Comparison of ENCODE assay signal across 15 cellular contexts in genomic region chr3:43583481-43583880, GRCh38. TPM values are rescaled to one million over a fixed set of nuclear protein-coding genes. Genes with fewer than 3 reads are reported as not detected.
DNase-seq lines count a peak whose midpoint lies in the region; ATAC-seq, FAIRE-seq and TF ChIP-seq lines count a peak whose summit lies in the region.
"Had no signal": no experiment of that assay in that cellular context is flagged by ENCODE, and none has a peak within 500 bp of the region (broad histone marks: within the 10 kb centered on the region; RNA-seq: fewer than 3 reads in every experiment).

No MANE protein-coding gene starts in this region.

- no peak overlapping the region for H2BK120ac ChIP-seq in IMR-90 (ENCODE audit: low read depth, low read length)

- in situ Hi-C loops in IMR-90 (cut with MboI; ENCODE audit: low sequenced_read_pairs), result no loop called here

- no peak overlapping the region for H3K4ac ChIP-seq in IMR-90 (ENCODE audit: low read depth, low read length)

- no peaks in the 10 kb centered on the region for H3K27me3 Mint-ChIP-seq in activated CD4-positive, alpha-beta T cell treated with anti-CD3 and anti-CD28 coated beads for 36 hours
- no peaks in the 10 kb centered on the region for H3K27me3 Mint-ChIP-seq in activated CD4-positive, alpha-beta T cell treated with anti-CD3 and anti-CD28 coated beads, Interleukin-2, amount 10 ng/mL, durations not matched to agents 7 days and 5 days
- H3K27me3 Mint-ChIP-seq: CD4-positive, CD25-positive, alpha-beta regulatory T cell; memory B cell had no signal

- H2BK20ac ChIP-seq in IMR-90 (ENCODE audit: low read depth, low read length), result no peak overlapping the region

- H3K23ac ChIP-seq in IMR-90 (ENCODE audit: low read depth, low read length), result no peak overlapping the region

- FAIRE-seq in small intestine (lab: Jason Lieb, UNC), result no peak
- FAIRE-seq: colon had no signal

- POLR2A ChIA-PET in activated CD4-positive, alpha-beta T cell treated with anti-CD3 and anti-CD28 coated beads for 36 hours (lab: Charles Lee), result interaction anchor here (0.6 kb wide), 2 partner anchors 272 to 294 kb away, joined by 3 to 4 read pairs; no protein-coding TSS in a partner anchor
- POLR2A ChIA-PET in activated CD4-positive, alpha-beta T cell treated with anti-CD3 and anti-CD28 coated beads, Interleukin-2, amount 10 ng/mL, durations not matched to agents 7 days and 5 days (lab: Charles Lee), result no interaction called here
- POLR2A ChIA-PET in IMR-90 (lab: Charles Lee; ENCODE audit: unreplicated experiment), result interaction anchor here (0.6 kb wide), 1 partner anchor 151 kb away, joined by 3 read pairs; no protein-coding TSS in a partner anchor

- H3K4me3 Mint-ChIP-seq in activated CD4-positive, alpha-beta T cell treated with anti-CD3 and anti-CD28 coated beads for 36 hours, result no peak overlapping the region
- H3K4me3 Mint-ChIP-seq in activated CD4-positive, alpha-beta T cell treated with anti-CD3 and anti-CD28 coated beads, Interleukin-2, amount 10 ng/mL, durations not matched to agents 7 days and 5 days, result no peak overlapping the region
- H3K4me3 Mint-ChIP-seq: CD4-positive, CD25-positive, alpha-beta regulatory T cell; memory B cell had no signal

- H3K79me1 ChIP-seq in IMR-90 (ENCODE audit: low read depth in 1 of 2, low read length in 2 of 2), result peaks cover 10 to 24% of the 10 kb centered on the region in 2 experiments

- H3K18ac ChIP-seq in IMR-90 (ENCODE audit: low read depth, low read length), result no peak overlapping the region

- H3K9me1 ChIP-seq in IMR-90 (ENCODE audit: insufficient read depth, low read length), result peaks cover 15% of the 10 kb centered on the region

- no peak overlapping the region for H3K27ac Mint-ChIP-seq in activated CD4-positive, alpha-beta T cell treated with anti-CD3 and anti-CD28 coated beads for 36 hours
- no peak overlapping the region for H3K27ac Mint-ChIP-seq in activated CD4-positive, alpha-beta T cell treated with anti-CD3 and anti-CD28 coated beads, Interleukin-2, amount 10 ng/mL, durations not matched to agents 7 days and 5 days
- H3K27ac Mint-ChIP-seq: memory B cell had no signal

- H4K8ac ChIP-seq in IMR-90 (ENCODE audit: low read depth in 2 of 2, low read length in 2 of 2), result no peak overlapping the region

- H4K91ac ChIP-seq in IMR-90 (ENCODE audit: insufficient read depth, low read depth, low read length), result no peak overlapping the region

- WGBS in IMR-90 (ENCODE audit: extremely low coverage in 2 of 2, insufficient read length in 1 of 2), 2 experiments, result no CpG with 5 or more reads among the region's 4 CpGs
- WGBS in small intestine, 3 donors, result 88 to 94% (median 92%) methylated on average over 4 of the region's 4 CpGs

- H2AFZ ChIP-seq in IMR-90 (replicated peaks; ENCODE audit: low read length, poor library complexity), result no peak overlapping the region

- H2AK9ac ChIP-seq in IMR-90 (replicated peaks; ENCODE audit: low read depth, low read length, poor library complexity), result no peak overlapping the region

- H3K4me2 ChIP-seq in IMR-90 (ENCODE audit: low read depth, low read length), result no peak overlapping the region

- H3K9ac ChIP-seq in IMR-90 (ENCODE audit: low read depth, low read length), result no peak overlapping the region

- no peaks in the 10 kb centered on the region for H4K20me1 ChIP-seq in IMR-90 (ENCODE audit: insufficient read depth, low read length)

- H4K5ac ChIP-seq in IMR-90 (ENCODE audit: low read depth, low read length), result no peak overlapping the region

- no peak overlapping the region for H3K56ac ChIP-seq in IMR-90 (ENCODE audit: extremely low read depth, insufficient read depth, low read length)

- no peak overlapping the region for H3K4me3 ChIP-seq in IMR-90 (ENCODE audit: insufficient read depth, low read depth, low read length)
- H3K4me3 ChIP-seq in cardiac fibroblast (replicated peaks in 1 of 2; ENCODE audit: low read depth in 2 of 2, low read length in 2 of 2), result no peak overlapping the region
- H3K4me3 ChIP-seq in retinal pigment epithelial cell (ENCODE audit: low read length), result no peak overlapping the region
- H3K4me3 ChIP-seq in small intestine (ENCODE audit: low read depth in 1 of 2, low read length in 2 of 2), result no peak overlapping the region

- ATAC-seq in activated CD4-positive, alpha-beta T cell treated with anti-CD3 and anti-CD28 coated beads for 36 hours, result no peak
- ATAC-seq in IMR-90 (ENCODE audit: low read depth) (no peak), HG03432 (IDR thresholded peaks at IDR 0.05; ENCODE audit: unreplicated experiment) (no peak)

- H3K27me3 ChIP-seq in IMR-90 (ENCODE audit: control insufficient read depth, insufficient read depth, low read length), result no peaks in the 10 kb centered on the region
- no peaks in the 10 kb centered on the region for H3K27me3 ChIP-seq in small intestine (ENCODE audit: control insufficient read depth in 2 of 2, insufficient read depth in 2 of 2, low read length in 2 of 2)

- peaks cover 16% of the 10 kb centered on the region for H3K4me1 Mint-ChIP-seq in activated CD4-positive, alpha-beta T cell treated with anti-CD3 and anti-CD28 coated beads for 36 hours
- H3K4me1 Mint-ChIP-seq in activated CD4-positive, alpha-beta T cell treated with anti-CD3 and anti-CD28 coated beads, Interleukin-2, amount 10 ng/mL, durations not matched to agents 7 days and 5 days, result peaks cover 17% of the 10 kb centered on the region

- no peak overlapping the region for H2BK15ac ChIP-seq in IMR-90 (ENCODE audit: low read depth, low read length)

- no peak overlapping the region for H3K27ac ChIP-seq in IMR-90 (ENCODE audit: insufficient read depth, low read length)
- H3K27ac ChIP-seq in small intestine (ENCODE audit: low read depth in 1 of 2, low read length in 1 of 2), result no peak overlapping the region

- dilution Hi-C loops in IMR-90 (cut with HindIII; ENCODE audit: low sequenced_read_pairs, unreplicated experiment), result no loop called here

- intact Hi-C loops in activated CD4-positive, alpha-beta T cell treated with anti-CD3 and anti-CD28 coated beads for 36 hours (cut with DNase I, micrococcal nuclease), result no loop called here
- intact Hi-C loops in IMR-90 (cut with micrococcal nuclease), result no loop called here

- peak overlapping the region; percentile 7; the same call in 1 of the 2 replicates for H2AK5ac ChIP-seq in IMR-90 (ENCODE audit: low read depth, low read length)

- TF ChIP-seq POLR2A in IMR-90 (IDR thresholded peaks at IDR 0.05; ENCODE audit: low read depth, low read length), result no peak

- TF ChIP-seq RAD21 in IMR-90 (IDR thresholded peaks at IDR 0.05; ENCODE audit: low read length), result no peak

- peak overlapping the region; percentile 2; the same call in 1 of the 2 replicates for H3K14ac ChIP-seq in IMR-90 (replicated peaks; ENCODE audit: low read depth, low read length)

- TF ChIP-seq CTCF in IMR-90 (conservative IDR thresholded peaks at IDR 0.05; ENCODE audit: low read depth, low read length), result 0 out of 2 replicates have a peak, but pooled peaks have one; percentile 4
- peak; percentile 15 for TF ChIP-seq CTCF in cardiac fibroblast (IDR thresholded peaks at IDR 0.05; ENCODE audit: low read depth, low read length)
- peak; percentile 33 for TF ChIP-seq CTCF in retinal pigment epithelial cell (conservative IDR thresholded peaks at IDR 0.05; ENCODE audit: low read depth, low read length)

- H3K36me3 ChIP-seq in IMR-90 (ENCODE audit: control insufficient read depth, insufficient read depth, low read length) (peaks cover 6% of the 10 kb centered on the region), small intestine (ENCODE audit: control insufficient read depth in 2 of 2, insufficient read depth in 2 of 2, low read length in 2 of 2) (peaks cover 2 to 5% of the 10 kb centered on the region in 2 donors)

- H3K36me3 Mint-ChIP-seq in activated CD4-positive, alpha-beta T cell treated with anti-CD3 and anti-CD28 coated beads for 36 hours (ENCODE audit: low read depth), result no peaks in the 10 kb centered on the region
- H3K36me3 Mint-ChIP-seq in activated CD4-positive, alpha-beta T cell treated with anti-CD3 and anti-CD28 coated beads, Interleukin-2, amount 10 ng/mL, durations not matched to agents 7 days and 5 days (ENCODE audit: low read depth), result peaks cover 2% of the 10 kb centered on the region

- BruUV-seq in IMR-90 (replicated peaks; lab: Mats Ljungman, UMichigan), result no TSS peak

- CTCF ChIA-PET in activated CD4-positive, alpha-beta T cell treated with anti-CD3 and anti-CD28 coated beads for 36 hours (lab: Charles Lee), result interaction anchor here (0.6 kb wide), 1 partner anchor 1321 kb away, joined by 3 read pairs; no protein-coding TSS in a partner anchor
- CTCF ChIA-PET in activated CD4-positive, alpha-beta T cell treated with anti-CD3 and anti-CD28 coated beads, Interleukin-2, amount 10 ng/mL, durations not matched to agents 7 days and 5 days (lab: Charles Lee), result no interaction called here
- CTCF ChIA-PET in IMR-90 (lab: Yijun Ruan, JAX), result no interaction called here

- peak; percentile 26 for DNase-seq in activated CD4-positive, alpha-beta T cell treated with anti-CD3 and anti-CD28 coated beads for 36 hours
- no peak for DNase-seq in activated CD4-positive, alpha-beta T cell treated with anti-CD3 and anti-CD28 coated beads, Interleukin-2, amount 10 ng/mL, durations not matched to agents 7 days and 5 days
- DNase-seq in IMR-90, result no peak
- no peak for DNase-seq in cardiac fibroblast (ENCODE audit: low read depth in 2 of 2)
- DNase-seq in retinal pigment epithelial cell (ENCODE audit: low read depth), result no peak
- DNase-seq in small intestine, result no peak
- DNase-seq in C1 segment of cervical spinal cord (lab: John Stamatoyannopoulos, UW), result no peak
- DNase-seq: glutamatergic neuron, NCI-H1930, NCI-H524 treated with DMSO at 0.1 percent for 48 hours, RPMI8226 had no signal

- H3K9me3 ChIP-seq in IMR-90 (ENCODE audit: control insufficient read depth, insufficient read depth, low read length), result no peaks in the 10 kb centered on the region
- H3K9me3 ChIP-seq in small intestine (ENCODE audit: control insufficient read depth, low read depth), result no peaks in the 10 kb centered on the region

- no peaks in the 10 kb centered on the region for H3K9me3 Mint-ChIP-seq in activated CD4-positive, alpha-beta T cell treated with anti-CD3 and anti-CD28 coated beads for 36 hours (ENCODE audit: low read depth)
- H3K9me3 Mint-ChIP-seq in activated CD4-positive, alpha-beta T cell treated with anti-CD3 and anti-CD28 coated beads, Interleukin-2, amount 10 ng/mL, durations not matched to agents 7 days and 5 days, result peaks cover 4% of the 10 kb centered on the region
- H3K9me3 Mint-ChIP-seq: memory B cell had no signal

- peak overlapping the region; percentile 25 for H2BK5ac ChIP-seq in IMR-90 (ENCODE audit: low read depth, low read length, poor library complexity, severe bottlenecking)

- H3K4me1 ChIP-seq in IMR-90 (ENCODE audit: control insufficient read depth, insufficient read depth, low read length) (peaks cover 7% of the 10 kb centered on the region), small intestine (ENCODE audit: control insufficient read depth in 2 of 2, insufficient read depth in 1 of 2, low read depth in 1 of 2, low read length in 1 of 2) (no peaks in the 10 kb centered on the region)

RNA-seq across cellular contexts. Expression of gene ANO10, which starts 38.3 kb away (rescaled TPM):
- total RNA-seq in activated CD4-positive, alpha-beta T cell treated with anti-CD3 and anti-CD28 coated beads for 36 hours, result 1 to 10 TPM; 6.9 to 9.4 TPM
- total RNA-seq in activated CD4-positive, alpha-beta T cell treated with anti-CD3 and anti-CD28 coated beads, Interleukin-2, amount 10 ng/mL, durations not matched to agents 7 days and 5 days, result 10 to 100 TPM; 12.4 to 14.3 TPM
- 41.6 and 42.5 TPM in 2 replicates for total RNA-seq in IMR-90 (2012; rRNA removed)
- polyA plus RNA-seq in IMR-90 (2012; rRNA removed) (26.0 and 28.5 TPM in 2 replicates), small intestine (10 to 100 TPM; 29.7 to 45.6 (median 30.4) TPM)
- polyA plus RNA-seq in IMR-90 (2012; cell fraction: cytosol; rRNA removed), result 18.0 and 20.1 TPM in 2 replicates
- polyA plus RNA-seq in IMR-90 (2012; cell fraction: nucleus; rRNA removed; ENCODE audit: low replicate concordance), result 13.2 and 17.8 TPM in 2 replicates
